Comparison of ENCODE assay signal across 11 cellular contexts in genomic region chr16:54282923-54283734, GRCh38. TPM values are rescaled to one million over a fixed set of nuclear protein-coding genes. Genes with fewer than 3 reads are reported as not detected.
DNase-seq lines count a peak whose midpoint lies in the region; ATAC-seq and TF ChIP-seq lines count a peak whose summit lies in the region.
"Had no signal": no experiment of that assay in that cellular context is flagged by ENCODE, and none has a peak within 500 bp of the region (broad histone marks: within the 10 kb centered on the region; RNA-seq: fewer than 3 reads in every experiment).

No MANE protein-coding gene starts in this region.

- no peaks in the 10 kb centered on the region for H3K9me3 Mint-ChIP-seq in WTC11
- H3K9me3 Mint-ChIP-seq in stimulated activated memory B cell treated with anti-CD40 and anti-IgM and Interleukin-4, amounts not matched to agents 10 μg/mL and 1 μg/mL and 100 μg/mL, for 72 hours: no peaks in the 10 kb centered on the region

- DNase-seq in heart left ventricle (peak in 2 of 5 donors; percentile 22 to 42), Right ventricle myocardium superior (no peak), WTC11 (ENCODE audit: low spot score) (peak; percentile 26), islet precursor cell (peak; percentile 48), suprapubic skin (ENCODE audit: low spot score in 2 of 2) (peak in 1 of 2 donors; percentile 80), SHP77 treated with DMSO at 0.1 percent for 48 hours (lab: John Stamatoyannopoulos, UW) (no peak), DMS 273 treated with DMSO at 0.1 percent for 48 hours (lab: John Stamatoyannopoulos, UW) (no peak)
- DNase-seq: amniotic stem cell, NCI-H510A treated with DMSO at 0.1 percent for 48 hours, occipital lobe had no signal

- TF ChIP-seq EP300 in suprapubic skin (IDR thresholded peaks at IDR 0.05): no peak

- H3K27ac ChIP-seq in heart left ventricle (peak overlapping the region in 8 of 12 donors; percentile 83 to 98 (median 96)), suprapubic skin (peak overlapping the region; percentile 97)

- H3K36me3 Mint-ChIP-seq in WTC11: no peaks in the 10 kb centered on the region
- no peaks in the 10 kb centered on the region for H3K36me3 Mint-ChIP-seq in stimulated activated memory B cell treated with anti-CD40 and anti-IgM and Interleukin-4, amounts not matched to agents 10 μg/mL and 1 μg/mL and 100 μg/mL, for 72 hours

- H3K36me3 ChIP-seq in heart left ventricle (peaks cover 0 to 7% (median 0%) of the 10 kb centered on the region in 9 donors), suprapubic skin (peaks cover 9% of the 10 kb centered on the region)

- ATAC-seq in heart left ventricle (no peak), Right ventricle myocardium superior (ENCODE audit: poor library complexity) (no peak), WTC11 (no peak)
- ATAC-seq in stimulated activated memory B cell treated with anti-CD40 and anti-IgM and Interleukin-4, amounts not matched to agents 10 μg/mL and 1 μg/mL and 100 μg/mL, for 72 hours: no peak

- WGBS in heart left ventricle, 4 donors: 38 to 57% (median 51%) methylated on average over 37 of the region's 37 CpGs
- WGBS in suprapubic skin: 65% methylated on average over 37 of the region's 37 CpGs

- no peak overlapping the region for H3K27ac Mint-ChIP-seq in WTC11
- H3K27ac Mint-ChIP-seq in stimulated activated memory B cell treated with anti-CD40 and anti-IgM and Interleukin-4, amounts not matched to agents 10 μg/mL and 1 μg/mL and 100 μg/mL, for 72 hours: no peak overlapping the region

- H3K27me3 ChIP-seq in heart left ventricle (peaks cover 0 to 81% (median 2%) of the 10 kb centered on the region in 9 donors), suprapubic skin (peaks cover 42% of the 10 kb centered on the region)

- intact Hi-C loops in heart left ventricle (cut with DNase I) (loop anchor here (5.0 to 10.0 kb wide), 19 partner anchors 86 to 1092 kb away; partner anchors contain the start of genes IRX5 (in 2 of the 10) and IRX6 (in 1 of the 10)), Right ventricle myocardium superior (cut with DNase I) (loop anchor here (10.0 kb wide), 3 partner anchors 132 to 388 kb away; no protein-coding TSS in a partner anchor)

- TF ChIP-seq CTCF in heart left ventricle (IDR thresholded peaks at IDR 0.05): no peak
- no peak for TF ChIP-seq CTCF in WTC11 (IDR thresholded peaks at IDR 0.05)
- no peak for TF ChIP-seq CTCF in suprapubic skin (IDR thresholded peaks at IDR 0.05)

- H3K27me3 Mint-ChIP-seq in WTC11 (ENCODE audit: low read depth): peaks cover 93% of the 10 kb centered on the region
- H3K27me3 Mint-ChIP-seq in stimulated activated memory B cell treated with anti-CD40 and anti-IgM and Interleukin-4, amounts not matched to agents 10 μg/mL and 1 μg/mL and 100 μg/mL, for 72 hours: peaks cover 88% of the 10 kb centered on the region

- H3K4me3 Mint-ChIP-seq in WTC11: peak overlapping the region; percentile 58
- no peak overlapping the region for H3K4me3 Mint-ChIP-seq in stimulated activated memory B cell treated with anti-CD40 and anti-IgM and Interleukin-4, amounts not matched to agents 10 μg/mL and 1 μg/mL and 100 μg/mL, for 72 hours

- H3K4me1 ChIP-seq in heart left ventricle: peaks cover 0 to 29% (median 12%) of the 10 kb centered on the region in 12 donors
- H3K4me1 ChIP-seq in suprapubic skin: peaks cover 31% of the 10 kb centered on the region

- POLR2A ChIA-PET in WTC11 (lab: Charles Lee): no interaction called here

- CTCF ChIA-PET in WTC11 (lab: Charles Lee): interaction anchor here (0.6 to 2.7 kb wide), 28 partner anchors 9 to 1137 kb away, joined by 3 to 12 read pairs (median 4); partner anchors contain the start of gene IRX5

- H3K9me3 ChIP-seq in heart left ventricle (no peaks in the 10 kb centered on the region), suprapubic skin (no peaks in the 10 kb centered on the region)

- TF ChIP-seq POLR2A in heart left ventricle (IDR thresholded peaks at IDR 0.05) (no peak), suprapubic skin (IDR thresholded peaks at IDR 0.05) (no peak)

- H3K4me3 ChIP-seq in heart left ventricle (peak overlapping the region in 11 of 12 donors; percentile 64 to 94 (median 79)), suprapubic skin (peak overlapping the region; percentile 91)

- H3K4me1 Mint-ChIP-seq in WTC11: peaks cover 32% of the 10 kb centered on the region
- peaks cover 22% of the 10 kb centered on the region for H3K4me1 Mint-ChIP-seq in stimulated activated memory B cell treated with anti-CD40 and anti-IgM and Interleukin-4, amounts not matched to agents 10 μg/mL and 1 μg/mL and 100 μg/mL, for 72 hours

TF ChIP-seq in WTC11, 78 proteins besides CTCF, POLR2A, EP300 and RAD21 (continues in another document):
- no peak for TF ChIP-seq SOX15 (CRISPR knock-in tag; IDR thresholded peaks at IDR 0.05)
- TF ChIP-seq, protein P1, sequence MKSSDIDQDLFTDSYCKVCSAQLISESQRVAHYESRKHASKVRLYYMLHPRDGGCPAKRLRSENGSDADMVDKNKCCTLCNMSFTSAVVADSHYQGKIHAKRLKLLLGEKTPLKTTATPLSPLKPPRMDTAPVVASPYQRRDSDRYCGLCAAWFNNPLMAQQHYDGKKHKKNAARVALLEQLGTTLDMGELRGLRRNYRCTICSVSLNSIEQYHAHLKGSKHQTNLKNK (CRISPR knock-in tag; IDR thresholded peaks at IDR 0.05): no peak
- TF ChIP-seq E2F5 (CRISPR knock-in tag; IDR thresholded peaks at IDR 0.05): no peak
- no peak for TF ChIP-seq JUN (CRISPR knock-in tag; IDR thresholded peaks at IDR 0.05)
- no peak for TF ChIP-seq ZNF121 (CRISPR knock-in tag; IDR thresholded peaks at IDR 0.05)
- TF ChIP-seq, protein P2, sequence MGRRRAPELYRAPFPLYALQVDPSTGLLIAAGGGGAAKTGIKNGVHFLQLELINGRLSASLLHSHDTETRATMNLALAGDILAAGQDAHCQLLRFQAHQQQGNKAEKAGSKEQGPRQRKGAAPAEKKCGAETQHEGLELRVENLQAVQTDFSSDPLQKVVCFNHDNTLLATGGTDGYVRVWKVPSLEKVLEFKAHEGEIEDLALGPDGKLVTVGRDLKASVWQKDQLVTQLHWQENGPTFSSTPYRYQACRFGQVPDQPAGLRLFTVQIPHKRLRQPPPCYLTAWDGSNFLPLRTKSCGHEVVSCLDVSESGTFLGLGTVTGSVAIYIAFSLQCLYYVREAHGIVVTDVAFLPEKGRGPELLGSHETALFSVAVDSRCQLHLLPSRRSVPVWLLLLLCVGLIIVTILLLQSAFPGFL (CRISPR knock-in tag; IDR thresholded peaks at IDR 0.05; ENCODE audit: borderline replicate concordance): no peak
- TF ChIP-seq ZBTB21 (CRISPR knock-in tag; IDR thresholded peaks at IDR 0.05; ENCODE audit: borderline replicate concordance): no peak
- no peak for TF ChIP-seq NFYB (CRISPR knock-in tag; conservative IDR thresholded peaks at IDR 0.05; ENCODE audit: low read depth)
- TF ChIP-seq, protein P3, sequence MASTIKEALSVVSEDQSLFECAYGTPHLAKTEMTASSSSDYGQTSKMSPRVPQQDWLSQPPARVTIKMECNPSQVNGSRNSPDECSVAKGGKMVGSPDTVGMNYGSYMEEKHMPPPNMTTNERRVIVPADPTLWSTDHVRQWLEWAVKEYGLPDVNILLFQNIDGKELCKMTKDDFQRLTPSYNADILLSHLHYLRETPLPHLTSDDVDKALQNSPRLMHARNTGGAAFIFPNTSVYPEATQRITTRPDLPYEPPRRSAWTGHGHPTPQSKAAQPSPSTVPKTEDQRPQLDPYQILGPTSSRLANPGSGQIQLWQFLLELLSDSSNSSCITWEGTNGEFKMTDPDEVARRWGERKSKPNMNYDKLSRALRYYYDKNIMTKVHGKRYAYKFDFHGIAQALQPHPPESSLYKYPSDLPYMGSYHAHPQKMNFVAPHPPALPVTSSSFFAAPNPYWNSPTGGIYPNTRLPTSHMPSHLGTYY (CRISPR knock-in tag; IDR thresholded peaks at IDR 0.05): no peak
- TF ChIP-seq JAZF1 (CRISPR knock-in tag; IDR thresholded peaks at IDR 0.05): no peak
- TF ChIP-seq MLX (CRISPR knock-in tag; IDR thresholded peaks at IDR 0.05): no peak
- no peak for TF ChIP-seq SMAD3 (CRISPR knock-in tag; IDR thresholded peaks at IDR 0.05; ENCODE audit: borderline replicate concordance)
- no peak for TF ChIP-seq ZNF671 (CRISPR knock-in tag; IDR thresholded peaks at IDR 0.05)
- no peak for TF ChIP-seq ZBTB43 (CRISPR knock-in tag; IDR thresholded peaks at IDR 0.05)

RNA-seq across cellular contexts. Expression of gene IRX3, which starts 3.5 kb away (rescaled TPM):
- total RNA-seq in heart left ventricle (100 to 1,000 TPM in 1 of 9 donors, 10 to 100 TPM in 8; 28.6 to 101 (median 46.0) TPM), Right ventricle myocardium superior (42.4 TPM), WTC11 (2021) (1.1 to 2.2 TPM (median 1.6 TPM) in 3 replicates), suprapubic skin (100 to 1,000 TPM in 1 of 4 donors, 10 to 100 TPM in 3; 50.9 to 112 (median 82.7) TPM)
- polyA plus RNA-seq in heart left ventricle: 10 to 100 TPM; 34.7 to 45.9 TPM
- total RNA-seq: occipital lobe had no signal

Comparison
In these comparisons a context has a peak if more than half of its experiments do, and no peak if none do; other contexts are left out.
1. DNase-seq: peak in WTC11 (single experiment) and islet precursor cell (single experiment); none in Right ventricle myocardium superior (single experiment), SHP77 treated with DMSO at 0.1 percent for 48 hours (single experiment) and DMS 273 treated with DMSO at 0.1 percent for 48 hours (single experiment).